Comparison of ENCODE assay signal across 11 cellular contexts in genomic region chr2:46645681-46646162, GRCh38. TPM values are rescaled to one million over a fixed set of nuclear protein-coding genes. Genes with fewer than 3 reads are reported as not detected.
DNase-seq lines count a peak whose midpoint lies in the region; ATAC-seq and TF ChIP-seq lines count a peak whose summit lies in the region.
"Had no signal": no experiment of that assay in that cellular context is flagged by ENCODE, and none has a peak within 500 bp of the region (broad histone marks: within the 10 kb centered on the region; RNA-seq: fewer than 3 reads in every experiment).

No MANE protein-coding gene starts in this region.

- H3K4me1 ChIP-seq in spleen, result peaks cover 0 to 6% (median 0%) of the 10 kb centered on the region in 6 donors

- peaks cover 0 to 11% (median 3%) of the 10 kb centered on the region in 6 donors for H3K36me3 ChIP-seq in spleen

- DNase-seq in HCEC 1CT, result peak; percentile 91
- no peak for DNase-seq in T-helper 17 cell
- DNase-seq in Right ventricle myocardium superior, result peak; percentile 57
- DNase-seq in spleen, result no peak
- DNase-seq in HEK293T (ENCODE audit: extremely low spot score), result no peak
- no peak for DNase-seq in SKM-1 (lab: John Stamatoyannopoulos, UW; ENCODE audit: unreplicated experiment)
- DNase-seq in NCI-H1436 treated with DMSO at 0.1 percent for 48 hours (lab: John Stamatoyannopoulos, UW), result no peak
- DNase-seq: endodermal cell, retina had no signal

- peaks cover 2% of the 10 kb centered on the region for H3K36me3 Mint-ChIP-seq in T-helper 17 cell (ENCODE audit: low read depth)

- no peaks in the 10 kb centered on the region for H3K4me1 Mint-ChIP-seq in T-helper 17 cell
- H3K4me1 Mint-ChIP-seq: endodermal cell, IgD-negative memory B cell had no signal

- CTCF ChIA-PET in HEK293T (lab: Yijun Ruan, JAX), result interaction anchor here (0.6 kb wide), 1 partner anchor 125 kb away, joined by 3 read pairs; no protein-coding TSS in a partner anchor

- peak overlapping the region in 6 of 8 donors; percentile 19 to 60 (median 34) for H3K27ac ChIP-seq in spleen

- no peaks in the 10 kb centered on the region for H3K27me3 ChIP-seq in spleen (replicated peaks in 1 of 7)

- H3K9me3 ChIP-seq in T-helper 17 cell (ENCODE audit: control insufficient read depth, low read length, poor library complexity, severe bottlenecking) (no peaks in the 10 kb centered on the region), spleen (peaks cover 0 to 18% (median 14%) of the 10 kb centered on the region in 8 donors)

- H3K27ac Mint-ChIP-seq in T-helper 17 cell, result peak overlapping the region; percentile 39
- H3K27ac Mint-ChIP-seq: endodermal cell had no signal

- H3K4me3 ChIP-seq in spleen, result no peak overlapping the region

- POLR2A ChIA-PET in HEK293T (lab: Yijun Ruan, JAX), result no interaction called here

- no peak overlapping the region for H3K4me3 Mint-ChIP-seq in T-helper 17 cell
- H3K4me3 Mint-ChIP-seq: endodermal cell, IgD-negative memory B cell had no signal

- intact Hi-C loops in Right ventricle myocardium superior (cut with DNase I) (loop anchor here (5.0 kb wide), 1 partner anchor 653 kb away; no protein-coding TSS in a partner anchor), spleen (cut with DNase I; ENCODE audit: low total_unique reads) (no loop called here)

- H3K27me3 Mint-ChIP-seq in T-helper 17 cell, result no peaks in the 10 kb centered on the region
- H3K27me3 Mint-ChIP-seq: IgD-negative memory B cell had no signal

- no peak for TF ChIP-seq CTCF in spleen (IDR thresholded peaks at IDR 0.05 in 8 of 11, conservative IDR thresholded peaks at IDR 0.05 in 3 of 11)

- 33 to 77% (median 67%) methylated on average over 3 of the region's 3 CpGs for WGBS in spleen, 5 donors

- no peak for TF ChIP-seq POLR2A in spleen (IDR thresholded peaks at IDR 0.05)

- ATAC-seq in T-helper 17 cell, result no peak
- ATAC-seq in Right ventricle myocardium superior (ENCODE audit: poor library complexity), result peak; percentile 60
- ATAC-seq in GM18868 (IDR thresholded peaks at IDR 0.05; ENCODE audit: unreplicated experiment), result no peak

TF ChIP-seq in HEK293T, 16 proteins besides CTCF, POLR2A, EP300 and RAD21:
- no peak for TF ChIP-seq L3MBTL2 (conservative IDR thresholded peaks at IDR 0.05)
- no peak for TF ChIP-seq BHLHE40 (IDR thresholded peaks at IDR 0.05; ENCODE audit: borderline replicate concordance)
- TF ChIP-seq FOXM1 (IDR thresholded peaks at IDR 0.05; ENCODE audit: borderline replicate concordance), result no peak
- TF ChIP-seq HDGF (IDR thresholded peaks at IDR 0.05; ENCODE audit: borderline replicate concordance), result no peak
TF ChIP-seq in HEK293T: peak in this region for 0.

RNA-seq across cellular contexts. Expression of gene CRIPT, which starts 28.7 kb away (rescaled TPM):
- total RNA-seq in T-helper 17 cell (10 to 100 TPM; 13.5 to 14.7 TPM), Right ventricle myocardium superior (19.1 TPM), spleen (10 to 100 TPM; 11.8 to 17.8 (median 14.9) TPM)
- polyA plus RNA-seq in spleen, result 10 to 100 TPM in 1 of 3 donors, 1 to 10 TPM in 2; 7.1 to 12.0 (median 9.4) TPM

RNA-seq across cellular contexts. Expression of gene PIGF, which starts 28.9 kb away (rescaled TPM):
- 10 to 100 TPM; 12.1 to 12.6 TPM for total RNA-seq in T-helper 17 cell
- 8.9 TPM for total RNA-seq in Right ventricle myocardium superior
- 10 to 100 TPM; 14.3 to 29.0 (median 22.2) TPM for total RNA-seq in spleen
- polyA plus RNA-seq in spleen, result 10 to 100 TPM in 2 of 3 donors, 1 to 10 TPM in 1; 6.5 to 15.1 (median 13.3) TPM

RNA-seq across cellular contexts. Expression of gene SOCS5, which starts 53.4 kb away (rescaled TPM):
- total RNA-seq in T-helper 17 cell (10 to 100 TPM in 1 of 2 donors, 1 to 10 TPM in 1; 9.9 to 13.7 TPM), Right ventricle myocardium superior (16.5 TPM), spleen (10 to 100 TPM; 21.5 to 56.6 (median 31.5) TPM)
- 1 to 10 TPM; 5.6 to 7.7 (median 5.6) TPM for polyA plus RNA-seq in spleen

Comparison
In these comparisons a context has a peak if more than half of its experiments do, and no peak if none do; other contexts are left out.
1. DNase-seq: peak in HCEC 1CT (single experiment) and Right ventricle myocardium superior (single experiment); none in T-helper 17 cell (0 of 3), spleen (single experiment), HEK293T (single experiment), SKM-1 (single experiment) and NCI-H1436 treated with DMSO at 0.1 percent for 48 hours (single experiment).